Comparison of ENCODE assay signal across 8 cellular contexts in genomic region chr1:66503841-66504470, GRCh38. TPM values are rescaled to one million over a fixed set of nuclear protein-coding genes. Genes with fewer than 3 reads are reported as not detected.
DNase-seq lines count a peak whose midpoint lies in the region; ATAC-seq and FAIRE-seq lines count a peak whose summit lies in the region.

No MANE protein-coding gene starts in this region.

- peak; percentile 38 for DNase-seq in Caki2 (ENCODE audit: low read depth)
- DNase-seq in GM19239 (ENCODE audit: insufficient read length, low spot score), result no peak
- peak; percentile 72 for DNase-seq in NCI-H460 (ENCODE audit: extremely low read depth, low read depth)
- DNase-seq in head of caudate nucleus, result peak in 39 of 42 donors; percentile 15 to 87 (median 58)
- peak; percentile 63 for DNase-seq in renal cortical epithelial cell (ENCODE audit: low read depth)
- DNase-seq in NCI-H146 treated with DMSO at 0.1 percent for 48 hours (lab: John Stamatoyannopoulos, UW; ENCODE audit: unreplicated experiment), result no peak

- no peaks in the 10 kb centered on the region for H3K36me3 Mint-ChIP-seq in activated T-helper 17 cell treated with anti-CD3 and anti-CD28 coated beads, Interleukin-2, amount 50 U/mL, for 72 hours (ENCODE audit: low read depth)

- H3K27ac Mint-ChIP-seq in activated T-helper 17 cell treated with anti-CD3 and anti-CD28 coated beads, Interleukin-2, amount 50 U/mL, for 72 hours, result no peak overlapping the region

- no peaks in the 10 kb centered on the region for H3K9me3 Mint-ChIP-seq in activated T-helper 17 cell treated with anti-CD3 and anti-CD28 coated beads, Interleukin-2, amount 50 U/mL, for 72 hours

- H3K4me1 Mint-ChIP-seq in activated T-helper 17 cell treated with anti-CD3 and anti-CD28 coated beads, Interleukin-2, amount 50 U/mL, for 72 hours, result no peaks in the 10 kb centered on the region

- in situ Hi-C loops in Caki2 (cut with HindIII; ENCODE audit: low pct_unique_long_range_greater_than_20kb, low sequenced_read_pairs), result no loop called here

- peak; percentile 96 for ATAC-seq in HG03354 (IDR thresholded peaks at IDR 0.05; ENCODE audit: poor library complexity, severe bottlenecking, unreplicated experiment)
- peak; percentile 65 for ATAC-seq in activated T-helper 17 cell treated with anti-CD3 and anti-CD28 coated beads, Interleukin-2, amount 50 U/mL, for 72 hours (replicated peaks)

- no peak overlapping the region for H3K4me3 Mint-ChIP-seq in activated T-helper 17 cell treated with anti-CD3 and anti-CD28 coated beads, Interleukin-2, amount 50 U/mL, for 72 hours

- peak; percentile 74 for FAIRE-seq in GM19239 (lab: Jason Lieb, UNC)

- intact Hi-C loops in head of caudate nucleus (cut with DNase I), result no loop called here

- H3K27me3 Mint-ChIP-seq in activated T-helper 17 cell treated with anti-CD3 and anti-CD28 coated beads, Interleukin-2, amount 50 U/mL, for 72 hours, result peaks cover 40% of the 10 kb centered on the region

RNA-seq across cellular contexts. Expression of gene SGIP1, which starts 30.0 kb away (rescaled TPM):
- total RNA-seq in Caki2 (2014; rRNA removed; shearing (Covaris generic); ENCODE audit: low replicate concordance), result 8.5 and 26.8 TPM in 2 replicates
- 2.2 and 3.7 TPM in 2 replicates for total RNA-seq in NCI-H460 (2014; rRNA removed; shearing (Covaris generic))
- polyA plus RNA-seq in NCI-H460 (2014; cell fraction: nucleus; rRNA removed), result 0.21 and 0.37 TPM in 2 replicates
- total RNA-seq in activated T-helper 17 cell treated with anti-CD3 and anti-CD28 coated beads, Interleukin-2, amount 50 U/mL, for 72 hours, result not detected
- 6.1 and 9.2 TPM in 2 replicates for total RNA-seq in renal cortical epithelial cell

Comparison
In these comparisons a context has a peak if more than half of its experiments do, and no peak if none do; other contexts are left out.
1. DNase-seq: peak in Caki2 (single experiment), NCI-H460 (single experiment), head of caudate nucleus (39 of 42) and renal cortical epithelial cell (single experiment); none in GM19239 (single experiment) and NCI-H146 treated with DMSO at 0.1 percent for 48 hours (single experiment).